In genomic region chr7:113784317-113784716, GRCh38 we compare ENCODE assay signal across 24 cellular contexts.
DNase-seq lines count a peak whose midpoint lies in the region; ATAC-seq, FAIRE-seq and TF ChIP-seq lines count a peak whose summit lies in the region.
"Had no signal": no experiment of that assay in that cellular context is flagged by ENCODE, and none has a peak within 500 bp of the region (broad histone marks: within the 10 kb centered on the region; RNA-seq: fewer than 3 reads in every experiment).

No MANE protein-coding gene starts in this region.

- H3K27ac ChIP-seq in H1 (ENCODE audit: low read depth, low read length): no peak overlapping the region
- H3K27ac ChIP-seq in H9 (ENCODE audit: insufficient read length, low read depth, low read length): no peak overlapping the region
- H3K27ac ChIP-seq: A549, prostate gland, RWPE1, sigmoid colon, tibial nerve had no signal

- H3K4ac ChIP-seq in H1 (replicated peaks; ENCODE audit: insufficient read length, low read depth, low read length) (no peak overlapping the region), H9 (ENCODE audit: low read depth, low read length) (no peak overlapping the region)

- POLR2A ChIA-PET in H1 (lab: Charles Lee; ENCODE audit: partially characterized antibody): no interaction called here

- no peaks in the 10 kb centered on the region for H3K79me2 ChIP-seq in H1 (ENCODE audit: control insufficient read depth in 1 of 2, insufficient read depth in 2 of 2, low read length in 2 of 2)
- no peaks in the 10 kb centered on the region for H3K79me2 ChIP-seq in H9 (ENCODE audit: insufficient read depth, low read length)

- no peaks in the 10 kb centered on the region for H4K20me1 ChIP-seq in H1 (replicated peaks in 1 of 2; ENCODE audit: control insufficient read depth in 1 of 2, insufficient read depth in 2 of 2, low read length in 2 of 2)
- H4K20me1 ChIP-seq in H9 (ENCODE audit: control insufficient read depth, insufficient read depth, insufficient read length): no peaks in the 10 kb centered on the region

- no peak overlapping the region for H3K4me3 Mint-ChIP-seq in H9
- H3K4me3 Mint-ChIP-seq: activated CD8-positive, alpha-beta T cell treated with anti-CD3 and anti-CD28 coated beads, Interleukin-2, amount 10 ng/mL, durations not matched to agents 7 days and 5 days; activated naive CD8-positive, alpha-beta T cell treated with anti-CD3 and anti-CD28 coated beads, Interleukin-2, amount 10 ng/mL, durations not matched to agents 7 days and 5 days; HFFc6; T-helper 1 cell treated with Interleukin-12 subunit alpha and Interleukin-12 subunit beta and Interleukin-4 antibody, amounts not matched to agents 30 μg/mL and 1 μg/mL, for 36 hours had no signal

- H3K79me1 ChIP-seq in H1 (ENCODE audit: low read depth, low read length): no peaks in the 10 kb centered on the region
- H3K79me1 ChIP-seq in H9 (ENCODE audit: insufficient read depth, low read depth, low read length, poor library complexity, severe bottlenecking): no peaks in the 10 kb centered on the region

- ATAC-seq in HG02870 (IDR thresholded peaks at IDR 0.05; ENCODE audit: unreplicated experiment): peak; percentile 53
- ATAC-seq: A549; activated CD8-positive, alpha-beta T cell treated with anti-CD3 and anti-CD28 coated beads, Interleukin-2, amount 10 ng/mL, durations not matched to agents 7 days and 5 days had no signal

- 0 out of 2 replicates have a peak overlapping the region, but pooled peaks have one; percentile 9 for H2AFZ ChIP-seq in H1 (ENCODE audit: low read length)
- H2AFZ ChIP-seq in H9 (ENCODE audit: low read length): no peak overlapping the region

- H3K56ac ChIP-seq in H1 (replicated peaks; ENCODE audit: insufficient read length, low read depth, low read length) (no peak overlapping the region), H9 (ENCODE audit: insufficient read length, low read depth, low read length) (no peak overlapping the region)

- no peaks in the 10 kb centered on the region for H3K36me3 Mint-ChIP-seq in H9 (ENCODE audit: insufficient read depth in 1 of 3, low read depth in 3 of 3)
- H3K36me3 Mint-ChIP-seq: activated naive CD8-positive, alpha-beta T cell treated with anti-CD3 and anti-CD28 coated beads, Interleukin-2, amount 10 ng/mL, durations not matched to agents 7 days and 5 days had no signal

- DNase-seq in AML-193 (lab: John Stamatoyannopoulos, UW) (peak; percentile 9 to 30), NB4 (ENCODE audit: low read depth) (peak; percentile 12), H1 (ENCODE audit: low read depth in 1 of 2, low spot score in 2 of 2) (no peak), NCI-H2029 (lab: John Stamatoyannopoulos, UW) (no peak), hepatic stellate cell (ENCODE audit: low spot score) (no peak), H9 (no peak)
- DNase-seq in stimulated activated naive CD4-positive, alpha-beta T cell (lab: John Stamatoyannopoulos, UW): no peak
- DNase-seq: activated CD8-positive, alpha-beta T cell treated with anti-CD3 and anti-CD28 coated beads, Interleukin-2, amount 10 ng/mL, durations not matched to agents 7 days and 5 days; activated effector memory CD4-positive, alpha-beta T cell treated with Interleukin-2 at 50 U/mL for 16 hours; activated naive CD8-positive, alpha-beta T cell treated with anti-CD3 and anti-CD28 coated beads, Interleukin-2, amount 10 ng/mL, durations not matched to agents 7 days and 5 days; activated T-cell treated with anti-CD3 and anti-CD28 coated beads for 4 hours; central memory CD4-positive, alpha-beta T cell; HFFc6; NCI-H1105; NCI-H2081; NK-92 treated with Interleukin-12 subunit alpha and Interleukin-12 subunit beta, amount 100 ng/mL, for 24 hours; sigmoid colon; stimulated activated CD4-positive, alpha-beta T cell treated with anti-CD3 and anti-CD28 coated beads, Interleukin-15, amount 100 ng/mL, for 24 hours had no signal

- H2BK15ac ChIP-seq in H1 (ENCODE audit: low read length): no peak overlapping the region
- H2BK15ac ChIP-seq in H9 (ENCODE audit: low read depth, low read length): no peak overlapping the region

- no peaks in the 10 kb centered on the region for H3K36me3 ChIP-seq in H1 (ENCODE audit: control insufficient read depth in 2 of 4, insufficient read depth in 4 of 4, low read length in 3 of 4)
- H3K36me3 ChIP-seq: prostate gland, sigmoid colon, tibial nerve had no signal

- no peak overlapping the region for H3T11ph ChIP-seq in H9 (ENCODE audit: low read length)

- no peaks in the 10 kb centered on the region for H3K9me3 Mint-ChIP-seq in H9
- H3K9me3 Mint-ChIP-seq: activated naive CD8-positive, alpha-beta T cell treated with anti-CD3 and anti-CD28 coated beads, Interleukin-2, amount 10 ng/mL, durations not matched to agents 7 days and 5 days; T-helper 1 cell treated with Interleukin-12 subunit alpha and Interleukin-12 subunit beta and Interleukin-4 antibody, amounts not matched to agents 30 μg/mL and 1 μg/mL, for 36 hours had no signal

- no peak overlapping the region for H2BK20ac ChIP-seq in H1 (ENCODE audit: low read length)
- no peak overlapping the region for H2BK20ac ChIP-seq in H9 (ENCODE audit: low read depth, low read length, poor library complexity, severe bottlenecking)

- CTCF ChIA-PET in H1 (lab: Charles Lee; ENCODE audit: partially characterized antibody): no interaction called here

- no peak overlapping the region for H2BK12ac ChIP-seq in H1 (ENCODE audit: low read depth, low read length)
- H2BK12ac ChIP-seq in H9 (ENCODE audit: insufficient read length, low read depth, low read length): no peak overlapping the region

- H3K4me3 ChIP-seq in NB4 (ENCODE audit: low read depth, low read length) (no peak overlapping the region), H1 (ENCODE audit: extremely low read depth in 1 of 4, insufficient read depth in 2 of 4, low read depth in 3 of 4, low read length in 4 of 4) (no peak overlapping the region)
- H3K4me3 ChIP-seq: A549, prostate gland, sigmoid colon, tibial nerve had no signal

- TF ChIP-seq POLR2A in NB4 (IDR thresholded peaks at IDR 0.05; ENCODE audit: extremely low read depth, insufficient read length): no peak
- no peak for TF ChIP-seq POLR2A in H1 (IDR thresholded peaks at IDR 0.05; ENCODE audit: control extremely low read depth in 1 of 2, low read depth in 2 of 2, low read length in 2 of 2)

- no peaks in the 10 kb centered on the region for H3K4me1 Mint-ChIP-seq in H9
- H3K4me1 Mint-ChIP-seq: activated naive CD8-positive, alpha-beta T cell treated with anti-CD3 and anti-CD28 coated beads, Interleukin-2, amount 10 ng/mL, durations not matched to agents 7 days and 5 days had no signal

- TF ChIP-seq CTCF in NB4 (IDR thresholded peaks at IDR 0.05; ENCODE audit: low read depth, low read length): no peak
- TF ChIP-seq CTCF in H1 (IDR thresholded peaks at IDR 0.05; ENCODE audit: control extremely low read depth in 1 of 3, insufficient read depth in 1 of 3, low read depth in 1 of 3, low read length in 3 of 3): no peak
- TF ChIP-seq CTCF in H9 (conservative IDR thresholded peaks at IDR 0.05): no peak

- TF ChIP-seq EP300 in H1 (IDR thresholded peaks at IDR 0.05; ENCODE audit: borderline replicate concordance in 1 of 2, low read depth in 2 of 2, low read length in 2 of 2): no peak

- H3K27me3 ChIP-seq in H1 (replicated peaks in 1 of 4; ENCODE audit: control insufficient read depth in 3 of 4, extremely low read depth in 1 of 4, insufficient read depth in 3 of 4, low read length in 3 of 4): no peaks in the 10 kb centered on the region
- no peaks in the 10 kb centered on the region for H3K27me3 ChIP-seq in H9 (ENCODE audit: insufficient read depth, low read length)
- H3K27me3 ChIP-seq: sigmoid colon, tibial nerve had no signal

- H2BK5ac ChIP-seq in H1 (ENCODE audit: low read depth, low read length) (no peak overlapping the region), H9 (ENCODE audit: insufficient read length, low read length) (no peak overlapping the region)

- H3K23ac ChIP-seq in H1 (ENCODE audit: insufficient read length): no peak overlapping the region
- no peak overlapping the region for H3K23ac ChIP-seq in H9 (ENCODE audit: insufficient read length, low read depth, low read length)

- H3K4me1 ChIP-seq in H1 (replicated peaks in 1 of 4; ENCODE audit: control insufficient read depth in 3 of 4, insufficient read depth in 4 of 4, low read length in 3 of 4) (no peaks in the 10 kb centered on the region), H9 (ENCODE audit: insufficient read depth, low read length) (no peaks in the 10 kb centered on the region)
- H3K4me1 ChIP-seq: A549, prostate gland, tibial nerve had no signal

- H3K27me3 Mint-ChIP-seq in H9 (ENCODE audit: low read depth): no peaks in the 10 kb centered on the region
- H3K27me3 Mint-ChIP-seq: activated naive CD8-positive, alpha-beta T cell treated with anti-CD3 and anti-CD28 coated beads, Interleukin-2, amount 10 ng/mL, durations not matched to agents 7 days and 5 days had no signal

- no peak overlapping the region for H3K14ac ChIP-seq in H1 (ENCODE audit: insufficient read length)
- H3K14ac ChIP-seq in H9 (ENCODE audit: insufficient read depth, low read length): no peak overlapping the region

- H2BK120ac ChIP-seq in H1 (replicated peaks; ENCODE audit: low read depth, low read length) (no peak overlapping the region), H9 (ENCODE audit: low read depth, low read length, poor library complexity, severe bottlenecking) (no peak overlapping the region)

- 87% methylated on average over 2 of the region's 2 CpGs; no CpG with 5 or more reads in 1 of the 2 experiments for WGBS in H1 (ENCODE audit: extremely low coverage in 1 of 2, insufficient coverage in 1 of 2, insufficient read length in 1 of 2, insufficient replicate concordance in 2 of 2, low coverage in 1 of 2, low lambda C conversion rate in 2 of 2, missing lambda C conversion rate in 1 of 2), 2 experiments
- WGBS in H9 (ENCODE audit: extremely low coverage, insufficient read length, low lambda C conversion rate): no CpG with 5 or more reads among the region's 2 CpGs

- H4K91ac ChIP-seq in H1 (replicated peaks; ENCODE audit: insufficient read length, low read length) (no peak overlapping the region), H9 (ENCODE audit: insufficient read length, low read depth, low read length) (no peak overlapping the region)

- no peak overlapping the region for H4K5ac ChIP-seq in H1 (ENCODE audit: insufficient read length, low read depth, low read length)
- no peak overlapping the region for H4K5ac ChIP-seq in H9 (ENCODE audit: insufficient read length, low read depth, low read length)

- H2AK5ac ChIP-seq in H1 (ENCODE audit: low read depth, low read length) (no peak overlapping the region), H9 (ENCODE audit: insufficient read length, low read length) (no peak overlapping the region)

- no peak overlapping the region for H3K18ac ChIP-seq in H1 (ENCODE audit: extremely low read depth, low read length)
- no peak overlapping the region for H3K18ac ChIP-seq in H9 (ENCODE audit: insufficient read length, low read depth, low read length)

- H3K9ac ChIP-seq in H1 (replicated peaks in 1 of 4; ENCODE audit: extremely low read depth in 1 of 4, low read depth in 3 of 4, low read length in 3 of 4) (no peak overlapping the region), H9 (ENCODE audit: extremely low read depth, insufficient read length, low read length) (no peak overlapping the region)

- peak overlapping the region in 1 of 3 experiments; percentile 29; a peak in 1 of 7 replicates for H3K27ac Mint-ChIP-seq in H9
- H3K27ac Mint-ChIP-seq: activated CD8-positive, alpha-beta T cell treated with anti-CD3 and anti-CD28 coated beads, Interleukin-2, amount 10 ng/mL, durations not matched to agents 7 days and 5 days; activated naive CD8-positive, alpha-beta T cell treated with anti-CD3 and anti-CD28 coated beads, Interleukin-2, amount 10 ng/mL, durations not matched to agents 7 days and 5 days; HFFc6; T-helper 1 cell treated with Interleukin-12 subunit alpha and Interleukin-12 subunit beta and Interleukin-4 antibody, amounts not matched to agents 30 μg/mL and 1 μg/mL, for 36 hours had no signal

- H4K8ac ChIP-seq in H1 (ENCODE audit: extremely low read depth, insufficient read depth, low read length) (no peak overlapping the region), H9 (replicated peaks; ENCODE audit: insufficient read length, low read depth, low read length) (no peak overlapping the region)

- TF ChIP-seq RAD21 in H1 (IDR thresholded peaks at IDR 0.05 in 1 of 2, conservative IDR thresholded peaks at IDR 0.05 in 1 of 2; ENCODE audit: low read depth in 2 of 2, low read length in 2 of 2): no peak

- H3K23me2 ChIP-seq in H1 (ENCODE audit: low read depth, low read length): no peaks in the 10 kb centered on the region
- H3K23me2 ChIP-seq in H9 (ENCODE audit: insufficient read length, low read depth, low read length, poor library complexity, severe bottlenecking): no peaks in the 10 kb centered on the region

- H3K4me2 ChIP-seq in H1 (ENCODE audit: insufficient read depth in 1 of 2, low read depth in 2 of 2, low read length in 2 of 2): no peak overlapping the region
- H3K4me2 ChIP-seq in H9 (ENCODE audit: insufficient read depth, insufficient read length, low read length): no peak overlapping the region
- H3K4me2 ChIP-seq: A549 had no signal

- FAIRE-seq in H1 (lab: Jason Lieb, UNC): no peak
- FAIRE-seq: A549 had no signal

- no peaks in the 10 kb centered on the region for H3K9me3 ChIP-seq in H1 (ENCODE audit: insufficient read depth in 2 of 2, low read depth in 1 of 2, low read length in 1 of 2)
- no peaks in the 10 kb centered on the region for H3K9me3 ChIP-seq in H9 (ENCODE audit: control insufficient read depth, low read depth, low read length)
- H3K9me3 ChIP-seq: A549, prostate gland, sigmoid colon, tibial nerve had no signal

Comparison
In these comparisons a context has a peak if more than half of its experiments do, and no peak if none do; other contexts are left out.
1. DNase-seq: peak in AML-193 (2 of 2) and NB4 (single experiment); none in H1 (0 of 2), NCI-H2029 (single experiment), stimulated activated naive CD4-positive, alpha-beta T cell (0 of 6), hepatic stellate cell (single experiment) and H9 (single experiment).